In the genomic region with DNA sequence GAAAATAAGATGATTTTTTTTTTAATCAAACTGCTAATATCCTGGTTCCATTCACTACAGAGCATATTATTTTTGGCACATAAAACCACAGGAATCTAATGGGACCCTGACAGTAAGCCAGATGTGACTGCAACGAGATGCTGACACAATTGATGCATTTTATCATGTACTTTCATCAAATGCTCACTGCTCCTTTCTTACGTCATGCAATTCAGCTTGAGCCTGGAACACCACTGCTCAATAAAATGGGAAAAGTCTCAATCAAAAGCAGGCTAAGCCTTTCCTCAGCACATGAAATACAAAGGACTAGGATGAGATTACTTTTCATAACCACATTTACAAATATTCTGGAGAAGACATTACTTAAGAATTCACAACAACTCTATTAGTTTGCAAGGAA, we compare ENCODE assay signal across 23 cellular contexts. TPM values are rescaled to one million over a fixed set of nuclear protein-coding genes. Genes with fewer than 3 reads are reported as not detected.
"Had no signal": no experiment of that assay in that cellular context is flagged by ENCODE, and none has a peak within 500 bp of the region (broad histone marks: within the 10 kb centered on the region; RNA-seq: fewer than 3 reads in every experiment).

No MANE protein-coding gene starts in this region.

- H3K4me3 Mint-ChIP-seq: activated CD4-positive, alpha-beta memory T cell treated with anti-CD3 and anti-CD28 coated beads, Interleukin-2, amount 10 ng/mL, durations not matched to agents 7 days and 5 days; activated CD4-positive, alpha-beta T cell treated with anti-CD3 and anti-CD28 coated beads, Interleukin-2, amount 10 ng/mL, durations not matched to agents 24 days and 14 days; activated naive CD4-positive, alpha-beta T cell treated with anti-CD3 and anti-CD28 coated beads for 36 hours; activated naive CD8-positive, alpha-beta T cell treated with anti-CD3 and anti-CD28 coated beads, Interleukin-2, amount 10 ng/mL, durations not matched to agents 7 days and 5 days; activated T-cell treated with anti-CD3 and anti-CD28 coated beads, Interleukin-2, amount 50 U/mL, for 72 hours; dendritic cell treated with granulocyte-macrophage colony-stimulating factor and Interleukin-4, amounts not matched to agents 40 ng/mL and 50 ng/mL, for 4 days; stimulated activated effector memory CD8-positive, alpha-beta T cell treated with anti-CD3 and anti-CD28 coated beads, Interleukin-12 subunit alpha, Interleukin-12 subunit beta, amount 100 ng/mL, for 72 hours; stimulated activated naive CD8-positive, alpha-beta T cell treated with anti-CD3 and anti-CD28 coated beads, Interleukin-15, amount 100 ng/mL, for 72 hours had no signal

- H3K9me3 ChIP-seq: breast epithelium, gastroesophageal sphincter, tibial artery had no signal

- H3K4me1 Mint-ChIP-seq: activated CD4-positive, alpha-beta memory T cell treated with anti-CD3 and anti-CD28 coated beads, Interleukin-2, amount 10 ng/mL, durations not matched to agents 7 days and 5 days; activated CD4-positive, alpha-beta T cell treated with anti-CD3 and anti-CD28 coated beads, Interleukin-2, amount 10 ng/mL, durations not matched to agents 24 days and 14 days; stimulated activated effector memory CD8-positive, alpha-beta T cell treated with anti-CD3 and anti-CD28 coated beads, Interleukin-12 subunit alpha, Interleukin-12 subunit beta, amount 100 ng/mL, for 72 hours; stimulated activated naive CD8-positive, alpha-beta T cell treated with anti-CD3 and anti-CD28 coated beads, Interleukin-15, amount 100 ng/mL, for 72 hours had no signal

- ATAC-seq: activated CD4-positive, CD25-positive, alpha-beta regulatory T cell treated with anti-CD3 and anti-CD28 coated beads, Interleukin-2, amount 50 U/mL, for 24 hours; activated T-cell treated with anti-CD3 and anti-CD28 coated beads, Interleukin-2, amount 50 U/mL, for 72 hours; gastroesophageal sphincter; left cardiac atrium; right cardiac atrium; stimulated activated effector memory CD8-positive, alpha-beta T cell treated with anti-CD3 and anti-CD28 coated beads, Interleukin-12 subunit alpha, Interleukin-12 subunit beta, amount 100 ng/mL, for 72 hours; stimulated activated naive CD8-positive, alpha-beta T cell treated with anti-CD3 and anti-CD28 coated beads, Interleukin-15, amount 100 ng/mL, for 72 hours had no signal

- H3K4me3 ChIP-seq: breast epithelium, gastroesophageal sphincter, skin epidermis, tibial artery had no signal

- H3K36me3 ChIP-seq: breast epithelium had no signal

- H3K27me3 ChIP-seq: breast epithelium, gastroesophageal sphincter, tibial artery had no signal

- H3K9me3 Mint-ChIP-seq: activated CD4-positive, alpha-beta memory T cell treated with anti-CD3 and anti-CD28 coated beads, Interleukin-2, amount 10 ng/mL, durations not matched to agents 7 days and 5 days; activated CD4-positive, alpha-beta T cell treated with anti-CD3 and anti-CD28 coated beads, Interleukin-2, amount 10 ng/mL, durations not matched to agents 24 days and 14 days; activated naive CD4-positive, alpha-beta T cell treated with anti-CD3 and anti-CD28 coated beads for 36 hours; activated naive CD8-positive, alpha-beta T cell treated with anti-CD3 and anti-CD28 coated beads, Interleukin-2, amount 10 ng/mL, durations not matched to agents 7 days and 5 days; activated T-cell treated with anti-CD3 and anti-CD28 coated beads, Interleukin-2, amount 50 U/mL, for 72 hours; dendritic cell treated with granulocyte-macrophage colony-stimulating factor and Interleukin-4, amounts not matched to agents 40 ng/mL and 50 ng/mL, for 4 days; stimulated activated effector memory CD8-positive, alpha-beta T cell treated with anti-CD3 and anti-CD28 coated beads, Interleukin-12 subunit alpha, Interleukin-12 subunit beta, amount 100 ng/mL, for 72 hours; stimulated activated naive CD8-positive, alpha-beta T cell treated with anti-CD3 and anti-CD28 coated beads, Interleukin-15, amount 100 ng/mL, for 72 hours had no signal

- DNase-seq: activated CD4-positive, alpha-beta memory T cell treated with anti-CD3 and anti-CD28 coated beads, Interleukin-2, amount 10 ng/mL, durations not matched to agents 7 days and 5 days; activated CD4-positive, alpha-beta T cell treated with anti-CD3 and anti-CD28 coated beads, Interleukin-2, amount 10 ng/mL, durations not matched to agents 24 days and 14 days; activated effector memory CD4-positive, alpha-beta T cell treated with Interleukin-2 at 50 U/mL for 16 hours; activated naive CD4-positive, alpha-beta T cell treated with anti-CD3 and anti-CD28 coated beads for 36 hours; activated naive CD8-positive, alpha-beta T cell treated with anti-CD3 and anti-CD28 coated beads, Interleukin-2, amount 10 ng/mL, durations not matched to agents 7 days and 5 days; activated T-cell treated with anti-CD3 and anti-CD28 coated beads, Interleukin-2, amount 50 U/mL, for 72 hours; amniotic stem cell; effector CD8-positive, alpha-beta T cell; head of caudate nucleus; left cardiac atrium; nucleus accumbens; right cardiac atrium; stimulated activated CD4-positive, alpha-beta T cell treated with anti-CD3 and anti-CD28 coated beads, Interleukin-1b, Interleukin-23, amount 100 ng/mL, for 48 hours; stimulated activated naive CD8-positive, alpha-beta T cell treated with anti-CD3 and anti-CD28 coated beads, Interleukin-15, amount 100 ng/mL, for 72 hours; tibial artery had no signal

- H3K9ac ChIP-seq: parathyroid adenoma had no signal

- H3K4me1 ChIP-seq: breast epithelium, gastroesophageal sphincter, parathyroid adenoma, tibial artery had no signal

- H2AFZ ChIP-seq: parathyroid adenoma had no signal

- H3K27me3 Mint-ChIP-seq: activated CD4-positive, alpha-beta memory T cell treated with anti-CD3 and anti-CD28 coated beads, Interleukin-2, amount 10 ng/mL, durations not matched to agents 7 days and 5 days; activated CD4-positive, alpha-beta T cell treated with anti-CD3 and anti-CD28 coated beads, Interleukin-2, amount 10 ng/mL, durations not matched to agents 24 days and 14 days; activated naive CD8-positive, alpha-beta T cell treated with anti-CD3 and anti-CD28 coated beads, Interleukin-2, amount 10 ng/mL, durations not matched to agents 7 days and 5 days; dendritic cell treated with granulocyte-macrophage colony-stimulating factor and Interleukin-4, amounts not matched to agents 40 ng/mL and 50 ng/mL, for 4 days; stimulated activated naive CD8-positive, alpha-beta T cell treated with anti-CD3 and anti-CD28 coated beads, Interleukin-15, amount 100 ng/mL, for 72 hours had no signal

- H3K27ac ChIP-seq: breast epithelium, gastroesophageal sphincter, parathyroid adenoma, skin epidermis, tibial artery had no signal

- H3K79me2 ChIP-seq: parathyroid adenoma had no signal

- H3K27ac Mint-ChIP-seq: activated CD4-positive, alpha-beta memory T cell treated with anti-CD3 and anti-CD28 coated beads, Interleukin-2, amount 10 ng/mL, durations not matched to agents 7 days and 5 days; activated CD4-positive, alpha-beta T cell treated with anti-CD3 and anti-CD28 coated beads, Interleukin-2, amount 10 ng/mL, durations not matched to agents 24 days and 14 days; activated naive CD4-positive, alpha-beta T cell treated with anti-CD3 and anti-CD28 coated beads for 36 hours; activated naive CD8-positive, alpha-beta T cell treated with anti-CD3 and anti-CD28 coated beads, Interleukin-2, amount 10 ng/mL, durations not matched to agents 7 days and 5 days; activated T-cell treated with anti-CD3 and anti-CD28 coated beads, Interleukin-2, amount 50 U/mL, for 72 hours; dendritic cell treated with granulocyte-macrophage colony-stimulating factor and Interleukin-4, amounts not matched to agents 40 ng/mL and 50 ng/mL, for 4 days; stimulated activated effector memory CD8-positive, alpha-beta T cell treated with anti-CD3 and anti-CD28 coated beads, Interleukin-12 subunit alpha, Interleukin-12 subunit beta, amount 100 ng/mL, for 72 hours; stimulated activated naive CD8-positive, alpha-beta T cell treated with anti-CD3 and anti-CD28 coated beads, Interleukin-15, amount 100 ng/mL, for 72 hours had no signal

RNA-seq across cellular contexts. Expression of a gene that starts 16.8 kb away (rescaled TPM):
- total RNA-seq: activated CD4-positive, alpha-beta memory T cell treated with anti-CD3 and anti-CD28 coated beads, Interleukin-2, amount 10 ng/mL, durations not matched to agents 7 days and 5 days; activated CD4-positive, alpha-beta T cell treated with anti-CD3 and anti-CD28 coated beads, Interleukin-2, amount 10 ng/mL, durations not matched to agents 24 days and 14 days; activated naive CD4-positive, alpha-beta T cell treated with anti-CD3 and anti-CD28 coated beads for 36 hours; activated naive CD8-positive, alpha-beta T cell treated with anti-CD3 and anti-CD28 coated beads, Interleukin-2, amount 10 ng/mL, durations not matched to agents 7 days and 5 days; activated T-cell treated with anti-CD3 and anti-CD28 coated beads, Interleukin-2, amount 50 U/mL, for 72 hours; T-helper 2 cell treated with Interferon-gamma antibody and Interleukin-4, amounts not matched to agents 100 ng/mL and 5 ng/mL, for 36 hours had no signal
